In genomic region chr3:116051040-116051439, GRCh38 we compare ENCODE assay signal across 15 cellular contexts.
DNase-seq lines count a peak whose midpoint lies in the region; ATAC-seq and TF ChIP-seq lines count a peak whose summit lies in the region.
"Had no signal": no experiment of that assay in that cellular context is flagged by ENCODE, and none has a peak within 500 bp of the region (broad histone marks: within the 10 kb centered on the region; RNA-seq: fewer than 3 reads in every experiment).

No MANE protein-coding gene starts in this region.

- DNase-seq in cerebellum (ENCODE audit: low spot score) = peak; percentile 66
- DNase-seq in psoas muscle = no peak
- DNase-seq in mesothelial cell of epicardium (ENCODE audit: low spot score in 2 of 2, unreplicated experiment in 2 of 2) = no peak
- no peak for DNase-seq in activated T-helper 1 cell treated with anti-CD3 and anti-CD28 coated beads, Interleukin-12 subunit alpha, Interleukin-12 subunit beta, Interleukin-2, Interleukin-4 antibody, amounts not matched to agents 30 ng/mL and 10 ng/mL and 1 ng/mL, durations not matched to agents 14 hours and 24 hours and 36 hours (ENCODE audit: low spot score)
- DNase-seq in vagina (ENCODE audit: extremely low spot score in 2 of 2) = no peak
- DNase-seq: activated T-cell treated with anti-CD3 and anti-CD28 coated beads, Interleukin-2, amount 50 U/mL, for 72 hours; immature natural killer cell; NCI-H1694; NCI-H510A; T1000 had no signal

- intact Hi-C loops in psoas muscle (cut with DNase I) = no loop called here
- intact Hi-C loops in activated T-helper 1 cell treated with anti-CD3 and anti-CD28 coated beads, Interleukin-12 subunit alpha, Interleukin-12 subunit beta, Interleukin-2, Interleukin-4 antibody, amounts not matched to agents 30 ng/mL and 10 ng/mL and 1 ng/mL, durations not matched to agents 14 hours and 24 hours and 36 hours (cut with micrococcal nuclease) = no loop called here
- intact Hi-C loops in vagina (cut with DNase I) = no loop called here

- H3K9me3 ChIP-seq in psoas muscle (no peaks in the 10 kb centered on the region), vagina (no peaks in the 10 kb centered on the region)
- H3K9me3 ChIP-seq: ascending aorta had no signal

- H3K4me3 Mint-ChIP-seq in mesothelial cell of epicardium = no peak overlapping the region
- H3K4me3 Mint-ChIP-seq in activated T-helper 1 cell treated with anti-CD3 and anti-CD28 coated beads, Interleukin-12 subunit alpha, Interleukin-12 subunit beta, Interleukin-2, Interleukin-4 antibody, amounts not matched to agents 30 ng/mL and 10 ng/mL and 1 ng/mL, durations not matched to agents 14 hours and 24 hours and 36 hours = no peak overlapping the region
- H3K4me3 Mint-ChIP-seq: activated T-cell treated with anti-CD3 and anti-CD28 coated beads, Interleukin-2, amount 50 U/mL, for 72 hours; immature natural killer cell had no signal

- H3K9me3 Mint-ChIP-seq in mesothelial cell of epicardium = no peaks in the 10 kb centered on the region
- H3K9me3 Mint-ChIP-seq in activated T-helper 1 cell treated with anti-CD3 and anti-CD28 coated beads, Interleukin-12 subunit alpha, Interleukin-12 subunit beta, Interleukin-2, Interleukin-4 antibody, amounts not matched to agents 30 ng/mL and 10 ng/mL and 1 ng/mL, durations not matched to agents 14 hours and 24 hours and 36 hours = no peaks in the 10 kb centered on the region

- peaks cover 5% of the 10 kb centered on the region for H3K27me3 Mint-ChIP-seq in mesothelial cell of epicardium (ENCODE audit: low read depth)
- H3K27me3 Mint-ChIP-seq in activated T-helper 1 cell treated with anti-CD3 and anti-CD28 coated beads, Interleukin-12 subunit alpha, Interleukin-12 subunit beta, Interleukin-2, Interleukin-4 antibody, amounts not matched to agents 30 ng/mL and 10 ng/mL and 1 ng/mL, durations not matched to agents 14 hours and 24 hours and 36 hours (ENCODE audit: insufficient read depth) = no peaks in the 10 kb centered on the region

- H3K4me1 Mint-ChIP-seq in mesothelial cell of epicardium = peaks cover 8% of the 10 kb centered on the region
- H3K4me1 Mint-ChIP-seq in activated T-helper 1 cell treated with anti-CD3 and anti-CD28 coated beads, Interleukin-12 subunit alpha, Interleukin-12 subunit beta, Interleukin-2, Interleukin-4 antibody, amounts not matched to agents 30 ng/mL and 10 ng/mL and 1 ng/mL, durations not matched to agents 14 hours and 24 hours and 36 hours (ENCODE audit: low read depth) = no peaks in the 10 kb centered on the region
- H3K4me1 Mint-ChIP-seq: immature natural killer cell had no signal

- H3K27ac ChIP-seq in psoas muscle (no peak overlapping the region), vagina (no peak overlapping the region)
- H3K27ac ChIP-seq: ascending aorta, KMS-11 had no signal

- 28 to 60% (median 40%) methylated on average over 4 of the region's 4 CpGs for WGBS in psoas muscle, 3 donors

- H3K36me3 ChIP-seq in psoas muscle (ENCODE audit: insufficient read depth in 1 of 2, low read depth in 1 of 2) (no peaks in the 10 kb centered on the region), vagina (no peaks in the 10 kb centered on the region)
- H3K36me3 ChIP-seq: ascending aorta had no signal

- H3K27me3 ChIP-seq in psoas muscle (ENCODE audit: insufficient read depth in 3 of 3, low read length in 2 of 3) (no peaks in the 10 kb centered on the region), vagina (no peaks in the 10 kb centered on the region)
- H3K27me3 ChIP-seq: ascending aorta had no signal

- H3K27ac Mint-ChIP-seq in mesothelial cell of epicardium = no peak overlapping the region
- no peak overlapping the region for H3K27ac Mint-ChIP-seq in activated T-helper 1 cell treated with anti-CD3 and anti-CD28 coated beads, Interleukin-12 subunit alpha, Interleukin-12 subunit beta, Interleukin-2, Interleukin-4 antibody, amounts not matched to agents 30 ng/mL and 10 ng/mL and 1 ng/mL, durations not matched to agents 14 hours and 24 hours and 36 hours
- H3K27ac Mint-ChIP-seq: activated T-cell treated with anti-CD3 and anti-CD28 coated beads, Interleukin-2, amount 50 U/mL, for 72 hours; immature natural killer cell had no signal

- ATAC-seq in GM18502 (IDR thresholded peaks at IDR 0.05; ENCODE audit: poor library complexity, unreplicated experiment) (peak; percentile 77), GM19452 (IDR thresholded peaks at IDR 0.05; ENCODE audit: unreplicated experiment) (peak; percentile 69), HG03039 (IDR thresholded peaks at IDR 0.05; ENCODE audit: unreplicated experiment) (peak; percentile 64), psoas muscle (no peak)
- ATAC-seq: activated T-cell treated with anti-CD3 and anti-CD28 coated beads, Interleukin-2, amount 50 U/mL, for 72 hours had no signal

- H3K36me3 Mint-ChIP-seq in mesothelial cell of epicardium = no peaks in the 10 kb centered on the region
- no peaks in the 10 kb centered on the region for H3K36me3 Mint-ChIP-seq in activated T-helper 1 cell treated with anti-CD3 and anti-CD28 coated beads, Interleukin-12 subunit alpha, Interleukin-12 subunit beta, Interleukin-2, Interleukin-4 antibody, amounts not matched to agents 30 ng/mL and 10 ng/mL and 1 ng/mL, durations not matched to agents 14 hours and 24 hours and 36 hours (ENCODE audit: low read depth)
- H3K36me3 Mint-ChIP-seq: immature natural killer cell had no signal

- H3K4me1 ChIP-seq in psoas muscle = no peaks in the 10 kb centered on the region
- H3K4me1 ChIP-seq in vagina = no peaks in the 10 kb centered on the region
- H3K4me1 ChIP-seq: ascending aorta had no signal

- no peak for TF ChIP-seq POLR2A in vagina (IDR thresholded peaks at IDR 0.05)

- H3K4me3 ChIP-seq in psoas muscle = no peak overlapping the region
- H3K4me3 ChIP-seq in vagina = no peak overlapping the region
- H3K4me3 ChIP-seq: ascending aorta had no signal

- TF ChIP-seq CTCF in psoas muscle (IDR thresholded peaks at IDR 0.05) = no peak
- TF ChIP-seq CTCF in mesothelial cell of epicardium (IDR thresholded peaks at IDR 0.05; ENCODE audit: unreplicated experiment) = no peak
- TF ChIP-seq CTCF in vagina (IDR thresholded peaks at IDR 0.05) = no peak

Comparison
In these comparisons a context has a peak if more than half of its experiments do, and no peak if none do; other contexts are left out.
1. ATAC-seq: peak in GM18502 (single experiment), GM19452 (single experiment) and HG03039 (single experiment); none in psoas muscle (0 of 4).